8 cellular contexts compared by ENCODE assay signal in genomic region chr4:141131738-141132688, GRCh38. TPM values are rescaled to one million over a fixed set of nuclear protein-coding genes. Genes with fewer than 3 reads are reported as not detected.
DNase-seq lines count a peak whose midpoint lies in the region; ATAC-seq and TF ChIP-seq lines count a peak whose summit lies in the region.

No MANE protein-coding gene starts in this region.

- CTCF ChIA-PET in HEK293T (lab: Yijun Ruan, JAX), result interaction anchor here (0.6 to 3.5 kb wide), 5 partner anchors 16 to 374 kb away, joined by 3 to 41 read pairs (median 4); no protein-coding TSS in a partner anchor
- CTCF ChIA-PET in activated CD4-positive, alpha-beta memory T cell treated with anti-CD3 and anti-CD28 coated beads, Interleukin-2, amount 10 ng/mL, durations not matched to agents 7 days and 5 days (lab: Charles Lee), result no interaction called here

- H3K27ac ChIP-seq in cardiac muscle cell (peak overlapping the region; percentile 71), prostate gland (peak overlapping the region; percentile 66 to 75)

- intact Hi-C loops in prostate gland (cut with DNase I), result loop anchor here (2.0 to 10.0 kb wide), 3 partner anchors 55 to 477 kb away; no protein-coding TSS in a partner anchor

- 1% methylated on average over 71 of the region's 71 CpGs for WGBS in prostate gland

- H3K9me3 ChIP-seq in cardiac muscle cell (ENCODE audit: low read depth) (no peaks in the 10 kb centered on the region), prostate gland (no peaks in the 10 kb centered on the region)

- TF ChIP-seq CTCF in cardiac muscle cell (IDR thresholded peaks at IDR 0.05; ENCODE audit: low read depth, low read length), result no peak
- TF ChIP-seq CTCF in prostate gland (IDR thresholded peaks at IDR 0.05), result no peak

- DNase-seq in EL (peak; percentile 35), HEK293T (ENCODE audit: extremely low spot score) (peak; percentile 18), cardiac muscle cell (ENCODE audit: low read depth in 1 of 2, low spot score in 1 of 2) (peak in 1 of 2 donors; percentile 53), prostate gland (ENCODE audit: low spot score) (peak; percentile 12)
- no peak for DNase-seq in activated CD4-positive, alpha-beta memory T cell treated with anti-CD3 and anti-CD28 coated beads, Interleukin-2, amount 10 ng/mL, durations not matched to agents 7 days and 5 days

- peaks cover 67% of the 10 kb centered on the region for H3K27me3 Mint-ChIP-seq in activated CD4-positive, alpha-beta memory T cell treated with anti-CD3 and anti-CD28 coated beads, Interleukin-2, amount 10 ng/mL, durations not matched to agents 7 days and 5 days

- H3K27ac Mint-ChIP-seq in activated CD4-positive, alpha-beta memory T cell treated with anti-CD3 and anti-CD28 coated beads, Interleukin-2, amount 10 ng/mL, durations not matched to agents 7 days and 5 days, result no peak overlapping the region

- H3K4me1 ChIP-seq in cardiac muscle cell (ENCODE audit: low read depth) (peaks cover 22% of the 10 kb centered on the region), prostate gland (replicated peaks) (no peaks in the 10 kb centered on the region)

- H3K4me1 Mint-ChIP-seq in activated CD4-positive, alpha-beta memory T cell treated with anti-CD3 and anti-CD28 coated beads, Interleukin-2, amount 10 ng/mL, durations not matched to agents 7 days and 5 days, result peaks cover 10% of the 10 kb centered on the region

- TF ChIP-seq POLR2A in prostate gland (IDR thresholded peaks at IDR 0.05), result no peak

- POLR2A ChIA-PET in HEK293T (lab: Yijun Ruan, JAX), result interaction anchor here (1.0 to 1.5 kb wide), 2 partner anchors 108 to 492 kb away, joined by 3 read pairs; no protein-coding TSS in a partner anchor
- POLR2A ChIA-PET in activated CD4-positive, alpha-beta memory T cell treated with anti-CD3 and anti-CD28 coated beads, Interleukin-2, amount 10 ng/mL, durations not matched to agents 7 days and 5 days (lab: Charles Lee), result no interaction called here

- no peaks in the 10 kb centered on the region for H3K36me3 ChIP-seq in cardiac muscle cell
- no peaks in the 10 kb centered on the region for H3K36me3 ChIP-seq in prostate gland

- peaks cover 7% of the 10 kb centered on the region for H3K27me3 ChIP-seq in cardiac muscle cell
- no peaks in the 10 kb centered on the region for H3K27me3 ChIP-seq in prostate gland (replicated peaks; ENCODE audit: insufficient read depth)

- H3K9me3 Mint-ChIP-seq in activated CD4-positive, alpha-beta memory T cell treated with anti-CD3 and anti-CD28 coated beads, Interleukin-2, amount 10 ng/mL, durations not matched to agents 7 days and 5 days, result no peaks in the 10 kb centered on the region

- no peaks in the 10 kb centered on the region for H3K36me3 Mint-ChIP-seq in activated CD4-positive, alpha-beta memory T cell treated with anti-CD3 and anti-CD28 coated beads, Interleukin-2, amount 10 ng/mL, durations not matched to agents 7 days and 5 days (ENCODE audit: low read depth)

- peak overlapping the region; percentile 41 for H3K4me3 Mint-ChIP-seq in activated CD4-positive, alpha-beta memory T cell treated with anti-CD3 and anti-CD28 coated beads, Interleukin-2, amount 10 ng/mL, durations not matched to agents 7 days and 5 days

- H3K4me3 ChIP-seq in cardiac muscle cell (peak overlapping the region; percentile 98), prostate gland (peak overlapping the region; percentile 63 to 73)

- no peak for ATAC-seq in GM19328 (IDR thresholded peaks at IDR 0.05; ENCODE audit: unreplicated experiment)
- no peak for ATAC-seq in GM21737 (IDR thresholded peaks at IDR 0.05; ENCODE audit: unreplicated experiment)
- no peak for ATAC-seq in HG03039 (IDR thresholded peaks at IDR 0.05; ENCODE audit: unreplicated experiment)

TF ChIP-seq in HEK293T, 16 proteins besides CTCF, POLR2A, EP300 and RAD21:
- TF ChIP-seq BHLHE40 (IDR thresholded peaks at IDR 0.05; ENCODE audit: borderline replicate concordance) (no peak), HDGF (IDR thresholded peaks at IDR 0.05; ENCODE audit: borderline replicate concordance) (no peak), TARDBP (IDR thresholded peaks at IDR 0.05) (no peak), ARNT (IDR thresholded peaks at IDR 0.05) (no peak), FOXM1 (IDR thresholded peaks at IDR 0.05; ENCODE audit: borderline replicate concordance) (no peak), LEF1 (IDR thresholded peaks at IDR 0.05; ENCODE audit: borderline replicate concordance) (no peak), SUZ12 (IDR thresholded peaks at IDR 0.05) (no peak), NFRKB (IDR thresholded peaks at IDR 0.05) (no peak), L3MBTL2 (conservative IDR thresholded peaks at IDR 0.05) (0 out of 2 replicates have a peak, but pooled peaks have one; percentile 17), FOXK2 (IDR thresholded peaks at IDR 0.05) (no peak), CTBP1 (IDR thresholded peaks at IDR 0.05; ENCODE audit: borderline replicate concordance) (no peak)
- TF ChIP-seq, protein P1, sequence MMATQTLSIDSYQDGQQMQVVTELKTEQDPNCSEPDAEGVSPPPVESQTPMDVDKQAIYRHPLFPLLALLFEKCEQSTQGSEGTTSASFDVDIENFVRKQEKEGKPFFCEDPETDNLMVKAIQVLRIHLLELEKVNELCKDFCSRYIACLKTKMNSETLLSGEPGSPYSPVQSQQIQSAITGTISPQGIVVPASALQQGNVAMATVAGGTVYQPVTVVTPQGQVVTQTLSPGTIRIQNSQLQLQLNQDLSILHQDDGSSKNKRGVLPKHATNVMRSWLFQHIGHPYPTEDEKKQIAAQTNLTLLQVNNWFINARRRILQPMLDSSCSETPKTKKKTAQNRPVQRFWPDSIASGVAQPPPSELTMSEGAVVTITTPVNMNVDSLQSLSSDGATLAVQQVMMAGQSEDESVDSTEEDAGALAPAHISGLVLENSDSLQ (IDR thresholded peaks at IDR 0.05), result peak; percentile 59

RNA-seq across cellular contexts. Expression of gene RNF150, which starts 1.3 kb away (rescaled TPM):
- not detected for total RNA-seq in activated CD4-positive, alpha-beta memory T cell treated with anti-CD3 and anti-CD28 coated beads, Interleukin-2, amount 10 ng/mL, durations not matched to agents 7 days and 5 days
- 31.3 and 57.4 TPM in 2 replicates for total RNA-seq in cardiac muscle cell
- polyA plus RNA-seq in cardiac muscle cell, result 20.1 and 21.7 TPM in 2 replicates
- 10 to 100 TPM; 11.7 to 12.3 TPM for total RNA-seq in prostate gland

Comparison
In these comparisons a context has a peak if more than half of its experiments do, and no peak if none do; other contexts are left out.
1. RNA of gene RNF150, which starts 1.3 kb away (total RNA-seq): 31.3 to 57.4 TPM in cardiac muscle cell and 11.7 to 12.3 TPM in prostate gland; not detected in activated CD4-positive, alpha-beta memory T cell treated with anti-CD3 and anti-CD28 coated beads, Interleukin-2, amount 10 ng/mL, durations not matched to agents 7 days and 5 days; every median in the first group is over 10 times any median in the second.